ENCODE assay signal across 8 cellular contexts in genomic region chr11:6755303-6755952, GRCh38. TPM values are rescaled to one million over a fixed set of nuclear protein-coding genes. Genes with fewer than 3 reads are reported as not detected.
DNase-seq lines count a peak whose midpoint lies in the region; ATAC-seq and TF ChIP-seq lines count a peak whose summit lies in the region.

No MANE protein-coding gene starts in this region.

- H3K4me3 Mint-ChIP-seq in H9 (no peak overlapping the region), memory B cell (no peak overlapping the region)

- H2BK15ac ChIP-seq in H9 (ENCODE audit: low read depth, low read length): no peak overlapping the region

- H2BK120ac ChIP-seq in H9 (ENCODE audit: low read depth, low read length, poor library complexity, severe bottlenecking): no peak overlapping the region

- H3K4me1 Mint-ChIP-seq in H9 (no peaks in the 10 kb centered on the region), memory B cell (peaks cover 3% of the 10 kb centered on the region)

- no peak overlapping the region for H2BK5ac ChIP-seq in H9 (ENCODE audit: insufficient read length, low read length)

- H3K9me3 ChIP-seq in H9 (ENCODE audit: control insufficient read depth, low read depth, low read length): no peaks in the 10 kb centered on the region

- H3K23ac ChIP-seq in H9 (ENCODE audit: insufficient read length, low read depth, low read length): no peak overlapping the region

- H4K20me1 ChIP-seq in H9 (ENCODE audit: control insufficient read depth, insufficient read depth, insufficient read length): no peaks in the 10 kb centered on the region

- peak; percentile 28 for DNase-seq in NCI-H748 (lab: John Stamatoyannopoulos, UW; ENCODE audit: unreplicated experiment)
- DNase-seq in NCI-H748 treated with DMSO at 0.1 percent for 48 hours (lab: John Stamatoyannopoulos, UW): no peak
- peak; percentile 41 for DNase-seq in H9
- DNase-seq in dorsolateral prefrontal cortex: peak in 2 of 10 donors; percentile 9 to 22
- peak; percentile 37 to 45 for DNase-seq in memory B cell (ENCODE audit: low spot score in 2 of 2)
- DNase-seq in mesenteric fat pad (ENCODE audit: low spot score): no peak

- no peaks in the 10 kb centered on the region for H3K79me1 ChIP-seq in H9 (ENCODE audit: insufficient read depth, low read depth, low read length, poor library complexity, severe bottlenecking)

- H3K9me3 Mint-ChIP-seq in H9 (no peaks in the 10 kb centered on the region), memory B cell (no peaks in the 10 kb centered on the region)

- no peaks in the 10 kb centered on the region for H3K27me3 ChIP-seq in H9 (ENCODE audit: insufficient read depth, low read length)
- H3K27me3 ChIP-seq in dorsolateral prefrontal cortex: peaks cover 0 to 4% (median 0%) of the 10 kb centered on the region in 45 donors

- H2BK12ac ChIP-seq in H9 (ENCODE audit: insufficient read length, low read depth, low read length): no peak overlapping the region

- no peak overlapping the region for H3K4me2 ChIP-seq in H9 (ENCODE audit: insufficient read depth, insufficient read length, low read length)

- H3K79me2 ChIP-seq in H9 (ENCODE audit: insufficient read depth, low read length): no peaks in the 10 kb centered on the region

- H3K27ac ChIP-seq in H9 (ENCODE audit: insufficient read length, low read depth, low read length) (no peak overlapping the region), dorsolateral prefrontal cortex (no peak overlapping the region)

- intact Hi-C loops in dorsolateral prefrontal cortex (cut with DNase I): loop anchor here (10.0 kb wide), 2 partner anchors 51 to 939 kb away; no protein-coding TSS in a partner anchor

- H3K27ac Mint-ChIP-seq in H9 (no peak overlapping the region), memory B cell (no peak overlapping the region)

- no peak overlapping the region for H3K56ac ChIP-seq in H9 (ENCODE audit: insufficient read length, low read depth, low read length)

- no peak overlapping the region for H2AFZ ChIP-seq in H9 (ENCODE audit: low read length)

- no peaks in the 10 kb centered on the region for H3K23me2 ChIP-seq in H9 (ENCODE audit: insufficient read length, low read depth, low read length, poor library complexity, severe bottlenecking)

- ATAC-seq in SK-N-SH treated with all-trans-retinoic acid at 6 μM for 48 hours: peak; percentile 77
- ATAC-seq in memory B cell (ENCODE audit: low read depth): peak; percentile 45
- no peak for ATAC-seq in HG02884 (IDR thresholded peaks at IDR 0.05; ENCODE audit: unreplicated experiment)

- no peak overlapping the region for H3K4ac ChIP-seq in H9 (ENCODE audit: low read depth, low read length)

- H3T11ph ChIP-seq in H9 (ENCODE audit: low read length): no peak overlapping the region

- no CpG with 5 or more reads among the region's 5 CpGs for WGBS in H9 (ENCODE audit: extremely low coverage, insufficient read length, low lambda C conversion rate)

- no peak overlapping the region for H4K91ac ChIP-seq in H9 (ENCODE audit: insufficient read length, low read depth, low read length)

- H3K4me3 ChIP-seq in dorsolateral prefrontal cortex: no peak overlapping the region

- no peak overlapping the region for H2BK20ac ChIP-seq in H9 (ENCODE audit: low read depth, low read length, poor library complexity, severe bottlenecking)

- no peak overlapping the region for H3K9ac ChIP-seq in H9 (ENCODE audit: extremely low read depth, insufficient read length, low read length)

- no peaks in the 10 kb centered on the region for H3K36me3 Mint-ChIP-seq in H9 (ENCODE audit: insufficient read depth in 1 of 3, low read depth in 3 of 3)
- no peaks in the 10 kb centered on the region for H3K36me3 Mint-ChIP-seq in memory B cell

- H3K27me3 Mint-ChIP-seq in H9 (ENCODE audit: low read depth): no peaks in the 10 kb centered on the region
- no peaks in the 10 kb centered on the region for H3K27me3 Mint-ChIP-seq in memory B cell

- no peaks in the 10 kb centered on the region for H3K4me1 ChIP-seq in H9 (ENCODE audit: insufficient read depth, low read length)

- no peak overlapping the region for H3K18ac ChIP-seq in H9 (ENCODE audit: insufficient read length, low read depth, low read length)

- no peak overlapping the region for H2AK5ac ChIP-seq in H9 (ENCODE audit: insufficient read length, low read length)

- no peak overlapping the region for H3K14ac ChIP-seq in H9 (ENCODE audit: insufficient read depth, low read length)

- TF ChIP-seq CTCF in H9 (conservative IDR thresholded peaks at IDR 0.05) (peak; percentile 85), dorsolateral prefrontal cortex (IDR thresholded peaks at IDR 0.05 in 54 of 56, conservative IDR thresholded peaks at IDR 0.05 in 2 of 56; ENCODE audit: low read depth in 1 of 56, partially characterized antibody in 56 of 56) (peak; percentile 65 to 94 (median 87))

- no peak overlapping the region for H4K5ac ChIP-seq in H9 (ENCODE audit: insufficient read length, low read depth, low read length)

- no peak overlapping the region for H4K8ac ChIP-seq in H9 (replicated peaks; ENCODE audit: insufficient read length, low read depth, low read length)

TF ChIP-seq in SK-N-SH treated with all-trans-retinoic acid at 6 μM for 48 hours, 23 proteins besides CTCF, POLR2A, EP300 and RAD21:
- TF ChIP-seq ESRRG (CRISPR knock-in tag; IDR thresholded peaks at IDR 0.05) (no peak), ZNF565 (CRISPR knock-in tag; conservative IDR thresholded peaks at IDR 0.05; ENCODE audit: low read depth) (no peak), BACH2 (CRISPR knock-in tag; IDR thresholded peaks at IDR 0.05; ENCODE audit: borderline replicate concordance) (no peak), RARB (CRISPR knock-in tag; IDR thresholded peaks at IDR 0.05) (no peak), CSDC2 (CRISPR knock-in tag; IDR thresholded peaks at IDR 0.05) (no peak), ZNF70 (CRISPR knock-in tag; IDR thresholded peaks at IDR 0.05) (no peak), OSR1 (CRISPR knock-in tag; IDR thresholded peaks at IDR 0.05) (no peak), ARNTL (CRISPR knock-in tag; IDR thresholded peaks at IDR 0.05; ENCODE audit: borderline replicate concordance, low read depth) (no peak), ZNF8 (CRISPR knock-in tag; IDR thresholded peaks at IDR 0.05) (no peak), ZFP3 (CRISPR knock-in tag; IDR thresholded peaks at IDR 0.05) (no peak), TCF4 (CRISPR knock-in tag; IDR thresholded peaks at IDR 0.05; ENCODE audit: borderline replicate concordance) (no peak), POU6F1 (CRISPR knock-in tag; IDR thresholded peaks at IDR 0.05; ENCODE audit: borderline replicate concordance, low read depth) (no peak), CREB5 (CRISPR knock-in tag; IDR thresholded peaks at IDR 0.05; ENCODE audit: low read depth) (no peak), TOX (CRISPR knock-in tag; IDR thresholded peaks at IDR 0.05; ENCODE audit: borderline replicate concordance) (no peak), SNAI2 (CRISPR knock-in tag; IDR thresholded peaks at IDR 0.05) (no peak)
TF ChIP-seq in SK-N-SH treated with all-trans-retinoic acid at 6 μM for 48 hours: peak in this region for 0.

RNA-seq across cellular contexts. Expression of gene OR2AG2, which starts 16.3 kb away (rescaled TPM):
- total RNA-seq in H9 (2021) (0.26 and 0.33 TPM in 2 replicates), dorsolateral prefrontal cortex (1 to 10 TPM in 36 of 120 experiments, under 1 TPM in 84; 0.18 to 3.2 (median 0.80) TPM), mesenteric fat pad (0.06 TPM)

RNA-seq across cellular contexts. Expression of gene OR2AG1, which starts 27.4 kb away (rescaled TPM):
- total RNA-seq in H9 (2021) (not detected in 2 replicates), dorsolateral prefrontal cortex (under 1 TPM in 51 of 120 experiments, not detected in 69; 0.06 to 0.84 (median 0.28) TPM), mesenteric fat pad (not detected)

RNA-seq across cellular contexts. Expression of gene OR6A2, which starts 44.1 kb away (rescaled TPM):
- total RNA-seq in H9 (2021) (0.33 and 0.35 TPM in 2 replicates), dorsolateral prefrontal cortex (1 to 10 TPM in 68 of 120 experiments, under 1 TPM in 52; 0.31 to 2.5 (median 1.1) TPM), mesenteric fat pad (0.35 TPM)

Comparison
In these comparisons a context has a peak if more than half of its experiments do, and no peak if none do; other contexts are left out.
1. DNase-seq: peak in NCI-H748 (single experiment), H9 (single experiment) and memory B cell (2 of 2); none in NCI-H748 treated with DMSO at 0.1 percent for 48 hours (single experiment) and mesenteric fat pad (single experiment).